11 cellular contexts compared by ENCODE assay signal in the genomic region with DNA sequence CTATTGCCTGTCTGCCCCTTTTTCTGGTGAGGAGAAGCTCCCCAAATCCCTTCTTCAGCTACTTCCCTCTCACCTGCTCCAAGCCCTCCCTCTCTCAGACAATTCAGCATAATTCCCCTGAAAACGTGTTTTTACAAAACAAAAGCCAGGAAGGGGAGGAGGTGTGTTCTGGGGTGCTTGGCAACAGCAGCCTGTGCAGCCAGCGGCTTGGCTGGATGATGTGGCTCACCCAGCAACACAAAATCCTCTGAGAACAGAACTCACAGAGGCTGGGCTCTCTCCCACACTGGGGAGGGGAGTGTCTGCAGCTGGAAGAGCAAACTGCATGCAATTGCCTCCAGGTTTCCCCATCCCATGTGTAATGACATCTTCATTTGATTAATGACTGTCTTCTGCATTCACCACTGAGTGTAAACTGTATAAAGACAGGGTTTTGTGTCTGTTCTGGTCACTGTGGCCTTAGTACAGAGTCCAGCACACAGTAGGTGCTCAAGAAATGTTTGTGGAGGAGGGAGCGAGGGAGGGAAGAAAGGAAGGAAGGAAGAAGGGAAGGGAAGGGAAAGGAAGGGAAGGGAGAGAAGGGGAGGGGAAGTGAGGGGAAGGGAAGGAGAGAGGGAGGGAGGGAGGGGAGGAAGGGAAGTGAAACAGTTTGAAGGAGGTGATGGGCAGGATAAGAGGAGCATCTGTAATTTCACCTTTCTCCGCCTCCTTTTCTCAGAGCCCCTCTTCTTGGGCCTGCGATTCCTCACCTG.
DNase-seq lines count a peak whose midpoint lies in the region; ATAC-seq and TF ChIP-seq lines count a peak whose summit lies in the region.
"Had no signal": no experiment of that assay in that cellular context is flagged by ENCODE, and none has a peak within 500 bp of the region (broad histone marks: within the 10 kb centered on the region; RNA-seq: fewer than 3 reads in every experiment).

No MANE protein-coding gene starts in this region.

- H3K4me1 Mint-ChIP-seq in brain: peaks cover 88% of the 10 kb centered on the region

- peak overlapping the region in 1 of 5 experiments; percentile 50 for H3K4me3 Mint-ChIP-seq in brain
- H3K4me3 Mint-ChIP-seq: activated T-cell treated with anti-CD3 and anti-CD28 coated beads, Interleukin-2, amount 50 U/mL, for 24 hours had no signal

- H3K27ac Mint-ChIP-seq in brain: peak overlapping the region in 3 of 5 experiments; percentile 21 to 92 (median 75)
- H3K27ac Mint-ChIP-seq: activated T-cell treated with anti-CD3 and anti-CD28 coated beads, Interleukin-2, amount 50 U/mL, for 24 hours had no signal

- no peak for ATAC-seq in HG03045 (IDR thresholded peaks at IDR 0.05; ENCODE audit: unreplicated experiment)

- DNase-seq in ELF-1 (ENCODE audit: low read depth, low spot score): peak; percentile 50
- DNase-seq in NCI-H146 (lab: John Stamatoyannopoulos, UW): peak; percentile 63
- DNase-seq in iPS-NIHi7 (ENCODE audit: extremely low spot score): peak; percentile 71
- no peak for DNase-seq in medulla oblongata (ENCODE audit: extremely low spot score)
- no peak for DNase-seq in kidney tubule cell (ENCODE audit: low spot score)
- no peak for DNase-seq in AG08396 (ENCODE audit: low spot score)
- DNase-seq: activated T-cell treated with anti-CD3 and anti-CD28 coated beads, Interleukin-2, amount 50 U/mL, for 24 hours; SJCRH30; stimulated activated CD4-positive, alpha-beta T cell treated with anti-CD3 and anti-CD28 coated beads, Interleukin-15, amount 100 ng/mL, for 24 hours had no signal

- peaks cover 17% of the 10 kb centered on the region for H3K27me3 Mint-ChIP-seq in brain

- H3K9me3 Mint-ChIP-seq in brain: peaks cover 0 to 2% (median 0%) of the 10 kb centered on the region in 5 experiments
- H3K9me3 Mint-ChIP-seq: activated T-cell treated with anti-CD3 and anti-CD28 coated beads, Interleukin-2, amount 50 U/mL, for 24 hours had no signal

- H3K36me3 Mint-ChIP-seq in brain: no peaks in the 10 kb centered on the region

- no peak for TF ChIP-seq CTCF in brain (conservative IDR thresholded peaks at IDR 0.05)

Comparison
In these comparisons a context has a peak if more than half of its experiments do, and no peak if none do; other contexts are left out.
1. DNase-seq: peak in ELF-1 (single experiment), NCI-H146 (single experiment) and iPS-NIHi7 (single experiment); none in medulla oblongata (single experiment), kidney tubule cell (single experiment) and AG08396 (single experiment).